Comparison of ENCODE assay signal across 11 cellular contexts in the genomic region with DNA sequence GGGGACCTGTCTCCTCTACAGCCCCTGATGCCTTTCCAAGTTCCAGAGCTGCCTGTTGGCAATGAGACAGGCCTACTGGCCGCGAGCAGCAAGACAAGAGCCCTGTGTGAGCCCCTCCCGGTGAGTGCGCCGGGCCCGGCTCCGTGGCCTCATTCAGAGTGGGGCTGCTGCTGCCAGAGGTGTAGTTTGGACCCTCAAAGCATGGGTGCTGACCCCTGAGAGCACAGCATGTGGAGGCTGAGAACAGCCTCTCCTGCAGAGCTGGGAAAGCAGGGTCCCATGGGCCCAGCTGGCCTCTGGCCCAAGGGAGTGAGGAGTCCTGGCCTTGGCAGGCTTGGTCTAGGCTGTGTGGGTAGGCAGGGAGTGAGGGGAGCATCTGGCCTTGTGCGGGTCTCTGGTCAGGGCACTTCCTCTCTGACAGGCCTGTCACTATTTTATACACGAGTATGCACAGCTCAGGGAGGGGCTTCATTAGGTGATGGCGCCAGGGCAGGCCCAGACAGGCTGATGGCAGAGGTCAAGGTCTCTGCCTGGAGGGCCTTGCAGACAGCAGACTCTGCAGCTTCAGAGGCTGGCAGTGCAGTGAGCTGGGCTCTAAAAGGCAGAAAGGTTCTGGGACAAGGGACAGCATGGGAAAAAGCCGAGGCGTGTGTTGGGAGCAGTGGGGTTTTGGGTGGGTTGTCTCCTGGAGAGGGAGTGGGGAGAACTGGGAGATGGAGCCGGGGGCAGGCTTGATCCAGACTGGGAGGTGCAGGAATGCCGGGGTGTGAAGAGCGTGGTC. TPM values are rescaled to one million over a fixed set of nuclear protein-coding genes. Genes with fewer than 3 reads are reported as not detected.
DNase-seq lines count a peak whose midpoint lies in the region; ATAC-seq and TF ChIP-seq lines count a peak whose summit lies in the region.
"Had no signal": no experiment of that assay in that cellular context is flagged by ENCODE, and none has a peak within 500 bp of the region (broad histone marks: within the 10 kb centered on the region; RNA-seq: fewer than 3 reads in every experiment).

No MANE protein-coding gene starts in this region.

- peaks cover 2% of the 10 kb centered on the region for H4K20me1 ChIP-seq in osteoblast (ENCODE audit: insufficient read depth, low read length)

- no peaks in the 10 kb centered on the region for H3K9me3 ChIP-seq in osteoblast (ENCODE audit: low read depth, low read length)

- H3K4me3 Mint-ChIP-seq in chondrocyte (ENCODE audit: unreplicated experiment): no peak overlapping the region

- peak; percentile 24 for DNase-seq in GM03348 (ENCODE audit: low spot score)
- peak; percentile 35 for DNase-seq in NCI-H1105 treated with DMSO at 0.1 percent for 48 hours (lab: John Stamatoyannopoulos, UW)
- peak; percentile 83 for DNase-seq in chondrocyte (ENCODE audit: low spot score)
- peak; percentile 83 for DNase-seq in osteoblast (ENCODE audit: insufficient read length, low spot score, missing footprints)
- DNase-seq in NCI-H82 (lab: John Stamatoyannopoulos, UW): no peak
- DNase-seq in mucosa of gallbladder (ENCODE audit: low spot score): no peak
- DNase-seq: activated CD4-positive, alpha-beta T cell treated with anti-CD3 and anti-CD28 coated beads, Interleukin-2, amount 50 U/mL, for 1 hour; stimulated activated naive CD4-positive, alpha-beta T cell treated with Interleukin-2 at 50 U/mL for 16 hours had no signal

- TF ChIP-seq CTCF in chondrocyte (IDR thresholded peaks at IDR 0.05) (no peak), osteoblast (IDR thresholded peaks at IDR 0.05; ENCODE audit: extremely low read depth, low read depth, low read length) (no peak)

- H3K27ac ChIP-seq in osteoblast (ENCODE audit: low read depth, low read length): no peak overlapping the region
- H3K27ac ChIP-seq: dorsolateral prefrontal cortex had no signal

- peaks cover 39% of the 10 kb centered on the region for H3K36me3 ChIP-seq in osteoblast (ENCODE audit: insufficient read depth, low read length)

- H3K4me3 ChIP-seq in osteoblast (ENCODE audit: insufficient read depth, low read length): no peak overlapping the region
- H3K4me3 ChIP-seq: dorsolateral prefrontal cortex, skin epidermis had no signal

- peaks cover 7% of the 10 kb centered on the region for H3K36me3 Mint-ChIP-seq in chondrocyte (ENCODE audit: low read depth)

- no peak overlapping the region for H3K4me2 ChIP-seq in osteoblast (ENCODE audit: insufficient read depth, low read length)

- H3K4me1 Mint-ChIP-seq in chondrocyte (ENCODE audit: low read depth): peaks cover 4% of the 10 kb centered on the region

- H3K79me2 ChIP-seq in osteoblast (ENCODE audit: insufficient read depth, low read length): no peaks in the 10 kb centered on the region

- no peaks in the 10 kb centered on the region for H3K9me3 Mint-ChIP-seq in chondrocyte (ENCODE audit: low read depth)

- no peak overlapping the region for H3K27ac Mint-ChIP-seq in chondrocyte (ENCODE audit: unreplicated experiment)

- no peak overlapping the region for H2AFZ ChIP-seq in osteoblast (ENCODE audit: low read length)

- H3K4me1 ChIP-seq in osteoblast (ENCODE audit: insufficient read depth, low read length): peaks cover 12% of the 10 kb centered on the region

- H3K27me3 Mint-ChIP-seq in chondrocyte (ENCODE audit: low read depth): no peaks in the 10 kb centered on the region

- ATAC-seq in HG02798 (IDR thresholded peaks at IDR 0.05; ENCODE audit: poor library complexity, unreplicated experiment): no peak

- no peaks in the 10 kb centered on the region for H3K27me3 ChIP-seq in osteoblast (ENCODE audit: insufficient read depth, low read length)
- H3K27me3 ChIP-seq: dorsolateral prefrontal cortex had no signal

RNA-seq across cellular contexts. Expression of gene ADCY7, which starts 43.4 kb away (rescaled TPM):
- 8.8 to 11.8 TPM (median 9.1 TPM) in 3 replicates for total RNA-seq in chondrocyte
- 49.5 and 51.0 TPM in 2 replicates for total RNA-seq in osteoblast
- 46.0 TPM for total RNA-seq in mucosa of gallbladder

RNA-seq across cellular contexts. Expression of gene BRD7, which starts 59.1 kb away (rescaled TPM):
- total RNA-seq in chondrocyte (47.6 to 59.4 TPM (median 52.7 TPM) in 3 replicates), osteoblast (22.8 and 30.6 TPM in 2 replicates), mucosa of gallbladder (59.1 TPM)

Comparison
In these comparisons a context has a peak if more than half of its experiments do, and no peak if none do; other contexts are left out.
1. DNase-seq: peak in GM03348 (single experiment), NCI-H1105 treated with DMSO at 0.1 percent for 48 hours (single experiment), chondrocyte (single experiment) and osteoblast (single experiment); none in NCI-H82 (single experiment) and mucosa of gallbladder (single experiment).